Comparison of ENCODE assay signal across 37 cellular contexts in genomic region chr4:85411386-85411785, GRCh38.
"Had no signal": no experiment of that assay in that cellular context is flagged by ENCODE, and none has a peak within 500 bp of the region (broad histone marks: within the 10 kb centered on the region; RNA-seq: fewer than 3 reads in every experiment).

No MANE protein-coding gene starts in this region.

- H3K36me3 Mint-ChIP-seq: activated naive CD4-positive, alpha-beta T cell treated with anti-CD3 and anti-CD28 coated beads, Interleukin-2, amount 10 ng/mL, durations not matched to agents 7 days and 5 days; activated naive CD4-positive, alpha-beta T cell treated with anti-CD3 and anti-CD28 coated beads, Interleukin-2, amount 50 U/mL, for 24 hours; activated naive CD4-positive, alpha-beta T cell treated with anti-CD3 and anti-CD28 coated beads, Interleukin-2, amount 50 U/mL, for 72 hours; activated naive CD8-positive, alpha-beta T cell; activated naive CD8-positive, alpha-beta T cell treated with anti-CD3 and anti-CD28 coated beads for 36 hours; activated naive CD8-positive, alpha-beta T cell treated with anti-CD3 and anti-CD28 coated beads, Interleukin-2, amount 10 ng/mL, durations not matched to agents 7 days and 5 days; brain had no signal

- H3K9me3 Mint-ChIP-seq: activated naive CD4-positive, alpha-beta T cell treated with anti-CD3 and anti-CD28 coated beads for 36 hours; activated naive CD4-positive, alpha-beta T cell treated with anti-CD3 and anti-CD28 coated beads, Interleukin-2, amount 10 ng/mL, durations not matched to agents 7 days and 5 days; activated naive CD8-positive, alpha-beta T cell treated with anti-CD3 and anti-CD28 coated beads for 36 hours; activated naive CD8-positive, alpha-beta T cell treated with anti-CD3 and anti-CD28 coated beads, Interleukin-2, amount 10 ng/mL, durations not matched to agents 7 days and 5 days; activated naive CD8-positive, alpha-beta T cell treated with anti-CD3 and anti-CD28 coated beads, Interleukin-2, amount 50 U/mL, for 24 hours; activated T-helper 1 cell treated with anti-CD3 and anti-CD28 coated beads, Interleukin-12 subunit alpha, Interleukin-12 subunit beta, Interleukin-2, Interleukin-4 antibody, amounts not matched to agents 30 ng/mL and 10 ng/mL and 1 ng/mL, durations not matched to agents 14 hours and 24 hours and 36 hours; activated T-helper 2 cell treated with anti-CD3 and anti-CD28 coated beads, Interferon-gamma antibody, Interleukin-2, Interleukin-4, amounts not matched to agents 10 μg/mL and 5 μg/mL and 100 μg/mL, durations not matched to agents 14 hours and 24 hours and 36 hours; brain had no signal

- H3K27ac Mint-ChIP-seq: activated naive CD4-positive, alpha-beta T cell treated with anti-CD3 and anti-CD28 coated beads for 36 hours; activated naive CD4-positive, alpha-beta T cell treated with anti-CD3 and anti-CD28 coated beads, Interleukin-2, amount 10 ng/mL, durations not matched to agents 7 days and 5 days; activated naive CD4-positive, alpha-beta T cell treated with anti-CD3 and anti-CD28 coated beads, Interleukin-2, amount 50 U/mL, for 24 hours; activated naive CD4-positive, alpha-beta T cell treated with anti-CD3 and anti-CD28 coated beads, Interleukin-2, amount 50 U/mL, for 72 hours; activated naive CD8-positive, alpha-beta T cell; activated naive CD8-positive, alpha-beta T cell treated with anti-CD3 and anti-CD28 coated beads for 36 hours; activated naive CD8-positive, alpha-beta T cell treated with anti-CD3 and anti-CD28 coated beads, Interleukin-2, amount 10 ng/mL, durations not matched to agents 7 days and 5 days; activated naive CD8-positive, alpha-beta T cell treated with anti-CD3 and anti-CD28 coated beads, Interleukin-2, amount 50 U/mL, for 24 hours; activated T-cell treated with anti-CD3 and anti-CD28 coated beads, Interleukin-2, amount 50 U/mL, for 24 hours; activated T-cell treated with anti-CD3 and anti-CD28 coated beads, Interleukin-2, amount 50 U/mL, for 72 hours; activated T-helper 1 cell treated with anti-CD3 and anti-CD28 coated beads, Interleukin-12 subunit alpha, Interleukin-12 subunit beta, Interleukin-2, Interleukin-4 antibody, amounts not matched to agents 30 ng/mL and 10 ng/mL and 1 ng/mL, durations not matched to agents 14 hours and 24 hours and 36 hours; activated T-helper 17 cell treated with anti-CD3 and anti-CD28 coated beads, Interleukin-2, amount 50 U/mL, for 72 hours; activated T-helper 2 cell treated with anti-CD3 and anti-CD28 coated beads, Interferon-gamma antibody, Interleukin-2, Interleukin-4, amounts not matched to agents 10 μg/mL and 5 μg/mL and 100 μg/mL, durations not matched to agents 14 hours and 24 hours and 36 hours; brain had no signal

- H3K4me3 ChIP-seq: adrenal gland, ascending aorta, body of pancreas, breast epithelium, cardiac muscle cell had no signal

- H3K27ac ChIP-seq: adrenal gland, ascending aorta, body of pancreas, brain microvascular endothelial cell, breast epithelium, cardiac muscle cell had no signal

- H3K9me3 ChIP-seq: adrenal gland, ascending aorta, body of pancreas, breast epithelium had no signal

- H3K4me3 Mint-ChIP-seq: activated naive CD4-positive, alpha-beta T cell treated with anti-CD3 and anti-CD28 coated beads for 36 hours; activated naive CD4-positive, alpha-beta T cell treated with anti-CD3 and anti-CD28 coated beads, Interleukin-2, amount 10 ng/mL, durations not matched to agents 7 days and 5 days; activated naive CD4-positive, alpha-beta T cell treated with anti-CD3 and anti-CD28 coated beads, Interleukin-2, amount 50 U/mL, for 24 hours; activated naive CD8-positive, alpha-beta T cell; activated naive CD8-positive, alpha-beta T cell treated with anti-CD3 and anti-CD28 coated beads for 36 hours; activated naive CD8-positive, alpha-beta T cell treated with anti-CD3 and anti-CD28 coated beads, Interleukin-2, amount 10 ng/mL, durations not matched to agents 7 days and 5 days; activated naive CD8-positive, alpha-beta T cell treated with anti-CD3 and anti-CD28 coated beads, Interleukin-2, amount 50 U/mL, for 24 hours; activated T-cell treated with anti-CD3 and anti-CD28 coated beads, Interleukin-2, amount 50 U/mL, for 24 hours; activated T-cell treated with anti-CD3 and anti-CD28 coated beads, Interleukin-2, amount 50 U/mL, for 4 hours; activated T-cell treated with anti-CD3 and anti-CD28 coated beads, Interleukin-2, amount 50 U/mL, for 72 hours; activated T-helper 1 cell treated with anti-CD3 and anti-CD28 coated beads, Interleukin-12 subunit alpha, Interleukin-12 subunit beta, Interleukin-2, Interleukin-4 antibody, amounts not matched to agents 30 ng/mL and 10 ng/mL and 1 ng/mL, durations not matched to agents 14 hours and 24 hours and 36 hours; activated T-helper 17 cell treated with anti-CD3 and anti-CD28 coated beads, Interleukin-2, amount 50 U/mL, for 72 hours; brain; central memory CD8-positive, alpha-beta T cell had no signal

- H3K27me3 ChIP-seq: adrenal gland, ascending aorta, body of pancreas, brain microvascular endothelial cell, breast epithelium, cardiac muscle cell had no signal

- H3K27me3 Mint-ChIP-seq: activated naive CD4-positive, alpha-beta T cell treated with anti-CD3 and anti-CD28 coated beads, Interleukin-2, amount 10 ng/mL, durations not matched to agents 7 days and 5 days; activated naive CD4-positive, alpha-beta T cell treated with anti-CD3 and anti-CD28 coated beads, Interleukin-2, amount 50 U/mL, for 24 hours; activated naive CD8-positive, alpha-beta T cell; activated naive CD8-positive, alpha-beta T cell treated with anti-CD3 and anti-CD28 coated beads for 36 hours; activated naive CD8-positive, alpha-beta T cell treated with anti-CD3 and anti-CD28 coated beads, Interleukin-2, amount 10 ng/mL, durations not matched to agents 7 days and 5 days; activated naive CD8-positive, alpha-beta T cell treated with anti-CD3 and anti-CD28 coated beads, Interleukin-2, amount 50 U/mL, for 24 hours; activated T-cell treated with anti-CD3 and anti-CD28 coated beads, Interleukin-2, amount 50 U/mL, for 24 hours; activated T-helper 17 cell treated with anti-CD3 and anti-CD28 coated beads, Interleukin-2, amount 50 U/mL, for 72 hours; central memory CD8-positive, alpha-beta T cell had no signal

- H3K36me3 ChIP-seq: adrenal gland, ascending aorta, brain microvascular endothelial cell, breast epithelium, cardiac muscle cell had no signal

- DNase-seq: activated effector memory CD4-positive, alpha-beta T cell treated with anti-CD3 and anti-CD28 coated beads, Interleukin-2, amount 50 U/mL, for 16 hours; activated effector memory CD4-positive, alpha-beta T cell treated with Interleukin-2 at 50 U/mL for 16 hours; activated gamma-delta T cell; activated gamma-delta T cell treated with Interleukin-2 at 50 U/mL for 16 hours; activated naive CD4-positive, alpha-beta T cell; activated naive CD4-positive, alpha-beta T cell treated with anti-CD3 and anti-CD28 coated beads for 36 hours; activated naive CD4-positive, alpha-beta T cell treated with anti-CD3 and anti-CD28 coated beads, Interleukin-2, amount 10 ng/mL, durations not matched to agents 7 days and 5 days; activated naive CD4-positive, alpha-beta T cell treated with anti-CD3 and anti-CD28 coated beads, Interleukin-2, amount 50 U/mL, for 16 hours; activated naive CD4-positive, alpha-beta T cell treated with Interleukin-2 at 50 U/mL for 16 hours; activated naive CD8-positive, alpha-beta T cell treated with anti-CD3 and anti-CD28 coated beads for 36 hours; activated naive CD8-positive, alpha-beta T cell treated with anti-CD3 and anti-CD28 coated beads, Interleukin-2, amount 10 ng/mL, durations not matched to agents 7 days and 5 days; activated naive CD8-positive, alpha-beta T cell treated with anti-CD3 and anti-CD28 coated beads, Interleukin-2, amount 50 U/mL, for 24 hours; activated T-cell treated with anti-CD3 and anti-CD28 coated beads for 4 hours; activated T-cell treated with anti-CD3 and anti-CD28 coated beads, Interleukin-2, amount 50 U/mL, for 1 hour; activated T-cell treated with anti-CD3 and anti-CD28 coated beads, Interleukin-2, amount 50 U/mL, for 24 hours; activated T-cell treated with anti-CD3 and anti-CD28 coated beads, Interleukin-2, amount 50 U/mL, for 4 hours; activated T-cell treated with anti-CD3 and anti-CD28 coated beads, Interleukin-2, amount 50 U/mL, for 48 hours; activated T-cell treated with anti-CD3 and anti-CD28 coated beads, Interleukin-2, amount 50 U/mL, for 72 hours; adrenal gland; amniotic stem cell; anterior cingulate cortex; aorta; body of pancreas; brain microvascular endothelial cell; central memory CD4-positive, alpha-beta T cell; cerebellar nuclear complex had no signal

- H3K4me1 Mint-ChIP-seq: activated naive CD4-positive, alpha-beta T cell treated with anti-CD3 and anti-CD28 coated beads, Interleukin-2, amount 10 ng/mL, durations not matched to agents 7 days and 5 days; activated naive CD4-positive, alpha-beta T cell treated with anti-CD3 and anti-CD28 coated beads, Interleukin-2, amount 50 U/mL, for 24 hours; activated naive CD8-positive, alpha-beta T cell treated with anti-CD3 and anti-CD28 coated beads for 36 hours; activated naive CD8-positive, alpha-beta T cell treated with anti-CD3 and anti-CD28 coated beads, Interleukin-2, amount 10 ng/mL, durations not matched to agents 7 days and 5 days; activated naive CD8-positive, alpha-beta T cell treated with anti-CD3 and anti-CD28 coated beads, Interleukin-2, amount 50 U/mL, for 24 hours; activated T-helper 17 cell treated with anti-CD3 and anti-CD28 coated beads, Interleukin-2, amount 50 U/mL, for 72 hours; central memory CD8-positive, alpha-beta T cell had no signal

- ATAC-seq: activated naive CD4-positive, alpha-beta T cell treated with anti-CD3 and anti-CD28 coated beads, Interleukin-2, amount 50 U/mL, for 72 hours; activated naive CD8-positive, alpha-beta T cell treated with anti-CD3 and anti-CD28 coated beads, Interleukin-2, amount 50 U/mL, for 24 hours; activated T-cell treated with anti-CD3 and anti-CD28 coated beads, Interleukin-2, amount 50 U/mL, for 4 hours; activated T-cell treated with anti-CD3 and anti-CD28 coated beads, Interleukin-2, amount 50 U/mL, for 72 hours; activated T-helper 17 cell treated with anti-CD3 and anti-CD28 coated beads, Interleukin-2, amount 50 U/mL, for 72 hours; body of pancreas had no signal

- H3K4me1 ChIP-seq: adrenal gland, ascending aorta, body of pancreas, breast epithelium had no signal
